Comparison of ENCODE assay signal across 1 cellular context in the genomic region with DNA sequence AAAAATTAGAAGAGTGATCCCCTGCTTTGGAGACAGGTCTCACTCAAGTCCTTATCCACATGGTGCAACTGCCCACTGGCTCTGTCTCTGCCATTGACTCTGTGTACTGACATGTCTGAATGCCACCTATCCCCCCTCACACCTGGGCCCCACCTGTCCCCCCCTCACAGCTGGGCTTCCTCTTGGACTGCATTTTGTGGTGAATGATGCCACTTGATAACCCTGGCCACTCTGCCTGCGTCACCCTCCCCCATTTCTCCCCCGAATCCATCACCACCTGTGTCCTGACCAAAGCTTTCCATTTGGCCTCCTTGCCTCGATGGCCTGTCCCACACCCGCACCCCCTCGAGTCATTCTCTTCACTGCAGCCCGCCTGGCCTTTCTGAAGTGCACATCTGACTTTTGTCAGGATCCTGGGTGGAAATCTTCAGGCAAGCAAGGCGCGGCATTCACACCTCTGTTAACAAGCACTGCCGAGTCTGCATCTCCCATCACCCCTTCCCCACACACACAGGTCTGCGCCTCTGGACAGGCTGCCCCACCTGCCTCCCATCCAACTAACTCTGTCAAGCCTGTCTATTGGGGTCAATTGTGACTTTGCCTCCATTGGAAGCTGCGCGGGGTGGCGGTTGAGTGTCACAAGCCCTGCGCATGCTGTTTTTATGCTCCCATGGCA.
A peak's percentile ranks its signal among the peaks of the same experiment; 100 is the strongest.
TF ChIP-seq lines count a peak whose summit lies in the region.

No MANE protein-coding gene starts in this region.

TF ChIP-seq in HepG2, 621 proteins besides CTCF, POLR2A, EP300 and RAD21 (continued from another document):
- TF ChIP-seq, protein P1, sequence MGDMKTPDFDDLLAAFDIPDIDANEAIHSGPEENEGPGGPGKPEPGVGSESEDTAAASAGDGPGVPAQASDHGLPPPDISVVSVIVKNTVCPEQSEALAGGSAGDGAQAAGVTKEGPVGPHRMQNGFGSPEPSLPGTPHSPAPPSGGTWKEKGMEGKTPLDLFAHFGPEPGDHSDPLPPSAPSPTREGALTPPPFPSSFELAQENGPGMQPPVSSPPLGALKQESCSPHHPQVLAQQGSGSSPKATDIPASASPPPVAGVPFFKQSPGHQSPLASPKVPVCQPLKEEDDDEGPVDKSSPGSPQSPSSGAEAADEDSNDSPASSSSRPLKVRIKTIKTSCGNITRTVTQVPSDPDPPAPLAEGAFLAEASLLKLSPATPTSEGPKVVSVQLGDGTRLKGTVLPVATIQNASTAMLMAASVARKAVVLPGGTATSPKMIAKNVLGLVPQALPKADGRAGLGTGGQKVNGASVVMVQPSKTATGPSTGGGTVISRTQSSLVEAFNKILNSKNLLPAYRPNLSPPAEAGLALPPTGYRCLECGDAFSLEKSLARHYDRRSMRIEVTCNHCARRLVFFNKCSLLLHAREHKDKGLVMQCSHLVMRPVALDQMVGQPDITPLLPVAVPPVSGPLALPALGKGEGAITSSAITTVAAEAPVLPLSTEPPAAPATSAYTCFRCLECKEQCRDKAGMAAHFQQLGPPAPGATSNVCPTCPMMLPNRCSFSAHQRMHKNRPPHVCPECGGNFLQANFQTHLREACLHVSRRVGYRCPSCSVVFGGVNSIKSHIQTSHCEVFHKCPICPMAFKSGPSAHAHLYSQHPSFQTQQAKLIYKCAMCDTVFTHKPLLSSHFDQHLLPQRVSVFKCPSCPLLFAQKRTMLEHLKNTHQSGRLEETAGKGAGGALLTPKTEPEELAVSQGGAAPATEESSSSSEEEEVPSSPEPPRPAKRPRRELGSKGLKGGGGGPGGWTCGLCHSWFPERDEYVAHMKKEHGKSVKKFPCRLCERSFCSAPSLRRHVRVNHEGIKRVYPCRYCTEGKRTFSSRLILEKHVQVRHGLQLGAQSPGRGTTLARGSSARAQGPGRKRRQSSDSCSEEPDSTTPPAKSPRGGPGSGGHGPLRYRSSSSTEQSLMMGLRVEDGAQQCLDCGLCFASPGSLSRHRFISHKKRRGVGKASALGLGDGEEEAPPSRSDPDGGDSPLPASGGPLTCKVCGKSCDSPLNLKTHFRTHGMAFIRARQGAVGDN (CRISPR knock-in tag; IDR thresholded peaks at IDR 0.05), result peak; percentile 75
- peak; percentile 53; the same call in 1 of the 2 replicates for TF ChIP-seq POLR2G (IDR thresholded peaks at IDR 0.05; ENCODE audit: low read depth, low read length)
- TF ChIP-seq, protein P2, sequence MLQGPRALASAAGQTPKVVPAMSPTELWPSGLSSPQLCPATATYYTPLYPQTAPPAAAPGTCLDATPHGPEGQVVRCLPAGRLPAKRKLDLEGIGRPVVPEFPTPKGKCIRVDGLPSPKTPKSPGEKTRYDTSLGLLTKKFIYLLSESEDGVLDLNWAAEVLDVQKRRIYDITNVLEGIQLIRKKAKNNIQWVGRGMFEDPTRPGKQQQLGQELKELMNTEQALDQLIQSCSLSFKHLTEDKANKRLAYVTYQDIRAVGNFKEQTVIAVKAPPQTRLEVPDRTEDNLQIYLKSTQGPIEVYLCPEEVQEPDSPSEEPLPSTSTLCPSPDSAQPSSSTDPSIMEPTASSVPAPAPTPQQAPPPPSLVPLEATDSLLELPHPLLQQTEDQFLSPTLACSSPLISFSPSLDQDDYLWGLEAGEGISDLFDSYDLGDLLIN (CRISPR knock-in tag; IDR thresholded peaks at IDR 0.05; ENCODE audit: borderline replicate concordance), result no peak
- no peak for TF ChIP-seq ZNF557 (CRISPR knock-in tag; IDR thresholded peaks at IDR 0.05)
- no peak for TF ChIP-seq SIX4 (CRISPR knock-in tag; IDR thresholded peaks at IDR 0.05)
- no peak for TF ChIP-seq ZFP90 (CRISPR knock-in tag; IDR thresholded peaks at IDR 0.05; ENCODE audit: borderline replicate concordance)
- TF ChIP-seq, protein P3, sequence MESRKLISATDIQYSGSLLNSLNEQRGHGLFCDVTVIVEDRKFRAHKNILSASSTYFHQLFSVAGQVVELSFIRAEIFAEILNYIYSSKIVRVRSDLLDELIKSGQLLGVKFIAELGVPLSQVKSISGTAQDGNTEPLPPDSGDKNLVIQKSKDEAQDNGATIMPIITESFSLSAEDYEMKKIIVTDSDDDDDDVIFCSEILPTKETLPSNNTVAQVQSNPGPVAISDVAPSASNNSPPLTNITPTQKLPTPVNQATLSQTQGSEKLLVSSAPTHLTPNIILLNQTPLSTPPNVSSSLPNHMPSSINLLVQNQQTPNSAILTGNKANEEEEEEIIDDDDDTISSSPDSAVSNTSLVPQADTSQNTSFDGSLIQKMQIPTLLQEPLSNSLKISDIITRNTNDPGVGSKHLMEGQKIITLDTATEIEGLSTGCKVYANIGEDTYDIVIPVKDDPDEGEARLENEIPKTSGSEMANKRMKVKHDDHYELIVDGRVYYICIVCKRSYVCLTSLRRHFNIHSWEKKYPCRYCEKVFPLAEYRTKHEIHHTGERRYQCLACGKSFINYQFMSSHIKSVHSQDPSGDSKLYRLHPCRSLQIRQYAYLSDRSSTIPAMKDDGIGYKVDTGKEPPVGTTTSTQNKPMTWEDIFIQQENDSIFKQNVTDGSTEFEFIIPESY (CRISPR knock-in tag; IDR thresholded peaks at IDR 0.05), result peak; percentile 57; the same call in 1 of the 2 replicates
- TF ChIP-seq, protein P4, sequence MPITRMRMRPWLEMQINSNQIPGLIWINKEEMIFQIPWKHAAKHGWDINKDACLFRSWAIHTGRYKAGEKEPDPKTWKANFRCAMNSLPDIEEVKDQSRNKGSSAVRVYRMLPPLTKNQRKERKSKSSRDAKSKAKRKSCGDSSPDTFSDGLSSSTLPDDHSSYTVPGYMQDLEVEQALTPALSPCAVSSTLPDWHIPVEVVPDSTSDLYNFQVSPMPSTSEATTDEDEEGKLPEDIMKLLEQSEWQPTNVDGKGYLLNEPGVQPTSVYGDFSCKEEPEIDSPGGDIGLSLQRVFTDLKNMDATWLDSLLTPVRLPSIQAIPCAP (CRISPR knock-in tag; IDR thresholded peaks at IDR 0.05; ENCODE audit: low read depth), result no peak
- no peak for TF ChIP-seq JUNB (CRISPR knock-in tag; IDR thresholded peaks at IDR 0.05; ENCODE audit: borderline replicate concordance)
- TF ChIP-seq MATR3 (CRISPR knock-in tag; IDR thresholded peaks at IDR 0.05), result no peak
- peak; percentile 80 for TF ChIP-seq ZBTB38 (CRISPR knock-in tag; IDR thresholded peaks at IDR 0.05)
- peak; percentile 64 for TF ChIP-seq RBFOX2 (IDR thresholded peaks at IDR 0.05; ENCODE audit: low read depth, low read length)
- 0 out of 2 replicates have a peak, but pooled peaks have one; percentile 25 for TF ChIP-seq HDAC1 (CRISPR knock-in tag; IDR thresholded peaks at IDR 0.05)
- no peak for TF ChIP-seq ZNF766 (CRISPR knock-in tag; IDR thresholded peaks at IDR 0.05; ENCODE audit: borderline replicate concordance)
- peak; percentile 32 for TF ChIP-seq RBM22 (optimal IDR thresholded peaks at IDR 0.05; ENCODE audit: low read length)
- TF ChIP-seq, protein P5, sequence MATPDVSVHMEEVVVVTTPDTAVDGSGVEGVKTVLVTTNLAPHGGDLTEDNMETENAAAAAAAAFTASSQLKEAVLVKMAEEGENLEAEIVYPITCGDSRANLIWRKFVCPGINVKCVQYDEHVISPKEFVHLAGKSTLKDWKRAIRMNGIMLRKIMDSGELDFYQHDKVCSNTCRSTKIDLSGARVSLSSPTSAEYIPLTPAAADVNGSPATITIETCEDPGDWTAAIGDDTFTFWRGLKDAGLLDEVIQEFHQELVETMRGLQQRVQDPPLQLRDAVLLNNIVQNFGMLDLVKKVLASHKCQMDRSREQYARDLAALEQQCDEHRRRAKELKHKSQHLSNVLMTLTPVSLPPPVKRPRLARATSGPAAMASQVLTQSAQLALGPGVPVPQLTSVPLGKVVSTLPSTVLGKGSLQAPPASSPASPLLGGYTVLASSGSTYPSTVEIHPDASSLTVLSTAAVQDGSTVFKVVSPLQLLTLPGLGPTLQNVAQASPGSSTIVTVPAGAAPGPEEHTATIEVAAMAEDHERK (CRISPR knock-in tag; IDR thresholded peaks at IDR 0.05; ENCODE audit: low read depth), result no peak
- TF ChIP-seq HOXA3 (CRISPR knock-in tag; IDR thresholded peaks at IDR 0.05), result no peak
- TF ChIP-seq, protein P6, sequence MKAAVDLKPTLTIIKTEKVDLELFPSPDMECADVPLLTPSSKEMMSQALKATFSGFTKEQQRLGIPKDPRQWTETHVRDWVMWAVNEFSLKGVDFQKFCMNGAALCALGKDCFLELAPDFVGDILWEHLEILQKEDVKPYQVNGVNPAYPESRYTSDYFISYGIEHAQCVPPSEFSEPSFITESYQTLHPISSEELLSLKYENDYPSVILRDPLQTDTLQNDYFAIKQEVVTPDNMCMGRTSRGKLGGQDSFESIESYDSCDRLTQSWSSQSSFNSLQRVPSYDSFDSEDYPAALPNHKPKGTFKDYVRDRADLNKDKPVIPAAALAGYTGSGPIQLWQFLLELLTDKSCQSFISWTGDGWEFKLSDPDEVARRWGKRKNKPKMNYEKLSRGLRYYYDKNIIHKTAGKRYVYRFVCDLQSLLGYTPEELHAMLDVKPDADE (CRISPR knock-in tag; IDR thresholded peaks at IDR 0.05), result no peak
- no peak for TF ChIP-seq ZMYM4 (CRISPR knock-in tag; IDR thresholded peaks at IDR 0.05)
- no peak for TF ChIP-seq PHF20 (CRISPR knock-in tag; IDR thresholded peaks at IDR 0.05)
